Comparison of ENCODE assay signal across 8 cellular contexts in genomic region chr10:87817873-87818504, GRCh38. TPM values are rescaled to one million over a fixed set of nuclear protein-coding genes. Genes with fewer than 3 reads are reported as not detected.
DNase-seq lines count a peak whose midpoint lies in the region; ATAC-seq and TF ChIP-seq lines count a peak whose summit lies in the region.

Gene ATAD1 (minus strand): TSS chr10:87818226. CDS start chr10:87814599, 3,627 bp downstream.

- ATAC-seq in GM18907 (IDR thresholded peaks at IDR 0.05; ENCODE audit: unreplicated experiment), result peak; percentile 77
- ATAC-seq in HG03175 (IDR thresholded peaks at IDR 0.05; ENCODE audit: unreplicated experiment), result peak; percentile 76

- peak within 1 kb of the TSS; percentile 76 for H3K4me3 ChIP-seq in kidney epithelial cell (ENCODE audit: low read depth, low read length)

- no peaks in the 10 kb centered on the region for H3K27me3 ChIP-seq in kidney epithelial cell (ENCODE audit: control insufficient read depth, insufficient read depth, low read length)

- TF ChIP-seq CTCF in kidney epithelial cell (IDR thresholded peaks at IDR 0.05; ENCODE audit: insufficient read depth, low read length, poor library complexity, severe bottlenecking), result peak; percentile 36

- no peaks in the 10 kb centered on the region for H3K36me3 ChIP-seq in kidney epithelial cell (ENCODE audit: control insufficient read depth, insufficient read depth, low read length)

- DNase-seq in AG08396 (ENCODE audit: low spot score), result peak; percentile 92
- peak; percentile 85 for DNase-seq in NCI-H226
- peak; percentile 83 for DNase-seq in activated CD4-positive, CD25-positive, alpha-beta regulatory T cell treated with anti-CD3 and anti-CD28 coated beads, Interleukin-2, amount 50 U/mL, for 72 hours
- peak; percentile 90 for DNase-seq in cerebellum (ENCODE audit: low spot score)
- peak; percentile 57 for DNase-seq in kidney epithelial cell (ENCODE audit: low read depth)
- peak; percentile 66 to 73 for DNase-seq in stimulated activated CD4-positive, alpha-beta T cell treated with anti-CD3 and anti-CD28 coated beads, Interleukin-1b, Interleukin-23, amount 100 ng/mL, for 1 hour (ENCODE audit: low read depth in 2 of 2)

RNA-seq across cellular contexts. Expression of gene ATAD1, which starts in this region (rescaled TPM):
- total RNA-seq in cerebellum (57.8 TPM), kidney epithelial cell (39.4 and 48.0 TPM in 2 replicates)

Comparison
In these comparisons a context has a peak if more than half of its experiments do, and no peak if none do; other contexts are left out.
1. Peak in every context shown above with its lines: DNase-seq, ATAC-seq and H3K4me3 ChIP-seq.